Comparison of ENCODE assay signal across 1 cellular context in the genomic region with DNA sequence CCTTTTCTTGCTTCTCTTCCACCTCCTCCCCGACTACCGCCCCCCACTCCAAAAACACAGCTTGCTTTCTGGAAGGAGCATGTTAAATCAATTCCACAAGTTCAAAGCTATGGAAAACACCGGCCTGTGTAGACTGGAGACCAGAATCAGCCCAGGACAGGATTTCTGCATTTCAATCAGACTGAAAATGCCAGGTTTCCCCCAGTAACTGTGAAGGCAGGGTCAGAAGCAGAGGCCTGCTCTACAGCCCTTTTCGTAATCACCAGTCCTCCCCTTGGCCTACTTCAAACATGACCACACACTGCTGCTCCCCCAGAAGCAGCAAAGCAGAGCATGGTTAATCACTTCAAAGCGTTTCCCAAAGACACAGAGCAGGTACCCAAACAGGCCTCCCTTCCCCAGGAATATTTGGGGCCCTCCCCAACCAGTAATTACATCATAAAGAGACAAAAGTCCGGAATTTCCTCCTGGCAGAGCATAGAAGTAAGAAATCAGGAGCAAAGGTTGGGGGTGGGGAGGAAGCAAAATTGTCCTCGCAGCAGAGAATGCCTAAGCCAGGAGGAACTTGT.
A peak's percentile ranks its signal among the peaks of the same experiment; 100 is the strongest.
TF ChIP-seq lines count a peak whose summit lies in the region.

No MANE protein-coding gene starts in this region.

TF ChIP-seq in HepG2, 621 proteins besides CTCF, POLR2A, EP300 and RAD21 (continued from another document and continues in another):
- TF ChIP-seq, protein P1, sequence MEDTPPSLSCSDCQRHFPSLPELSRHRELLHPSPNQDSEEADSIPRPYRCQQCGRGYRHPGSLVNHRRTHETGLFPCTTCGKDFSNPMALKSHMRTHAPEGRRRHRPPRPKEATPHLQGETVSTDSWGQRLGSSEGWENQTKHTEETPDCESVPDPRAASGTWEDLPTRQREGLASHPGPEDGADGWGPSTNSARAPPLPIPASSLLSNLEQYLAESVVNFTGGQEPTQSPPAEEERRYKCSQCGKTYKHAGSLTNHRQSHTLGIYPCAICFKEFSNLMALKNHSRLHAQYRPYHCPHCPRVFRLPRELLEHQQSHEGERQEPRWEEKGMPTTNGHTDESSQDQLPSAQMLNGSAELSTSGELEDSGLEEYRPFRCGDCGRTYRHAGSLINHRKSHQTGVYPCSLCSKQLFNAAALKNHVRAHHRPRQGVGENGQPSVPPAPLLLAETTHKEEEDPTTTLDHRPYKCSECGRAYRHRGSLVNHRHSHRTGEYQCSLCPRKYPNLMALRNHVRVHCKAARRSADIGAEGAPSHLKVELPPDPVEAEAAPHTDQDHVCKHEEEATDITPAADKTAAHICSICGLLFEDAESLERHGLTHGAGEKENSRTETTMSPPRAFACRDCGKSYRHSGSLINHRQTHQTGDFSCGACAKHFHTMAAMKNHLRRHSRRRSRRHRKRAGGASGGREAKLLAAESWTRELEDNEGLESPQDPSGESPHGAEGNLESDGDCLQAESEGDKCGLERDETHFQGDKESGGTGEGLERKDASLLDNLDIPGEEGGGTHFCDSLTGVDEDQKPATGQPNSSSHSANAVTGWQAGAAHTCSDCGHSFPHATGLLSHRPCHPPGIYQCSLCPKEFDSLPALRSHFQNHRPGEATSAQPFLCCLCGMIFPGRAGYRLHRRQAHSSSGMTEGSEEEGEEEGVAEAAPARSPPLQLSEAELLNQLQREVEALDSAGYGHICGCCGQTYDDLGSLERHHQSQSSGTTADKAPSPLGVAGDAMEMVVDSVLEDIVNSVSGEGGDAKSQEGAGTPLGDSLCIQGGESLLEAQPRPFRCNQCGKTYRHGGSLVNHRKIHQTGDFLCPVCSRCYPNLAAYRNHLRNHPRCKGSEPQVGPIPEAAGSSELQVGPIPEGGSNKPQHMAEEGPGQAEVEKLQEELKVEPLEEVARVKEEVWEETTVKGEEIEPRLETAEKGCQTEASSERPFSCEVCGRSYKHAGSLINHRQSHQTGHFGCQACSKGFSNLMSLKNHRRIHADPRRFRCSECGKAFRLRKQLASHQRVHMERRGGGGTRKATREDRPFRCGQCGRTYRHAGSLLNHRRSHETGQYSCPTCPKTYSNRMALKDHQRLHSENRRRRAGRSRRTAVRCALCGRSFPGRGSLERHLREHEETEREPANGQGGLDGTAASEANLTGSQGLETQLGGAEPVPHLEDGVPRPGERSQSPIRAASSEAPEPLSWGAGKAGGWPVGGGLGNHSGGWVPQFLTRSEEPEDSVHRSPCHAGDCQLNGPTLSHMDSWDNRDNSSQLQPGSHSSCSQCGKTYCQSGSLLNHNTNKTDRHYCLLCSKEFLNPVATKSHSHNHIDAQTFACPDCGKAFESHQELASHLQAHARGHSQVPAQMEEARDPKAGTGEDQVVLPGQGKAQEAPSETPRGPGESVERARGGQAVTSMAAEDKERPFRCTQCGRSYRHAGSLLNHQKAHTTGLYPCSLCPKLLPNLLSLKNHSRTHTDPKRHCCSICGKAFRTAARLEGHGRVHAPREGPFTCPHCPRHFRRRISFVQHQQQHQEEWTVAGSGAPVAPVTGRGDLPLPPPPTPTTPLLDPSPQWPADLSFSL (CRISPR knock-in tag; IDR thresholded peaks at IDR 0.05) = 0 out of 2 replicates have a peak, but pooled peaks have one; percentile 71
- TF ChIP-seq MAFF (IDR thresholded peaks at IDR 0.05; ENCODE audit: low read depth, low read length) = peak; percentile 7; the same call in 1 of the 2 replicates
- peak; percentile 57; the same call in 1 of the 2 replicates for TF ChIP-seq HMG20A (CRISPR knock-in tag; IDR thresholded peaks at IDR 0.05; ENCODE audit: borderline replicate concordance)
- no peak for TF ChIP-seq SRSF1 (optimal IDR thresholded peaks at IDR 0.05; ENCODE audit: low read depth, low read length)
- TF ChIP-seq SIN3B (IDR thresholded peaks at IDR 0.05; ENCODE audit: low read length) = no peak
- TF ChIP-seq GTF3A (CRISPR knock-in tag; conservative IDR thresholded peaks at IDR 0.05) = no peak; the same call in 1 of the 2 replicates
- no peak for TF ChIP-seq U2AF1 (optimal IDR thresholded peaks at IDR 0.05; ENCODE audit: low read depth, low read length)
- TF ChIP-seq ZNF510 (CRISPR knock-in tag; IDR thresholded peaks at IDR 0.05; ENCODE audit: low read depth) = peak; percentile 47; the same call in 1 of the 2 replicates
- no peak for TF ChIP-seq TCF7L2 (IDR thresholded peaks at IDR 0.05; ENCODE audit: low read depth, low read length)
- peak; percentile 78 for TF ChIP-seq TBL1XR1 (IDR thresholded peaks at IDR 0.05; ENCODE audit: borderline replicate concordance, low read length, partially characterized antibody)
- TF ChIP-seq, protein P2, sequence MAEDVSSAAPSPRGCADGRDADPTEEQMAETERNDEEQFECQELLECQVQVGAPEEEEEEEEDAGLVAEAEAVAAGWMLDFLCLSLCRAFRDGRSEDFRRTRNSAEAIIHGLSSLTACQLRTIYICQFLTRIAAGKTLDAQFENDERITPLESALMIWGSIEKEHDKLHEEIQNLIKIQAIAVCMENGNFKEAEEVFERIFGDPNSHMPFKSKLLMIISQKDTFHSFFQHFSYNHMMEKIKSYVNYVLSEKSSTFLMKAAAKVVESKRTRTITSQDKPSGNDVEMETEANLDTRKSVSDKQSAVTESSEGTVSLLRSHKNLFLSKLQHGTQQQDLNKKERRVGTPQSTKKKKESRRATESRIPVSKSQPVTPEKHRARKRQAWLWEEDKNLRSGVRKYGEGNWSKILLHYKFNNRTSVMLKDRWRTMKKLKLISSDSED (CRISPR knock-in tag; IDR thresholded peaks at IDR 0.05) = no peak
- no peak for TF ChIP-seq ZNF382 (CRISPR knock-in tag; IDR thresholded peaks at IDR 0.05; ENCODE audit: borderline replicate concordance)
- no peak for TF ChIP-seq DR1 (CRISPR knock-in tag; IDR thresholded peaks at IDR 0.05)
- peak; percentile 86 for TF ChIP-seq ZNF264 (CRISPR knock-in tag; IDR thresholded peaks at IDR 0.05)
- no peak for TF ChIP-seq ZNF180 (CRISPR knock-in tag; IDR thresholded peaks at IDR 0.05; ENCODE audit: borderline replicate concordance, low read depth)
- TF ChIP-seq ZNF543 (CRISPR knock-in tag; IDR thresholded peaks at IDR 0.05) = 0 out of 2 replicates have a peak, but pooled peaks have one; percentile 68
- TF ChIP-seq AKAP8 (CRISPR knock-in tag; IDR thresholded peaks at IDR 0.05) = peak; percentile 43
- TF ChIP-seq ZNF234 (CRISPR knock-in tag; conservative IDR thresholded peaks at IDR 0.05) = no peak
- TF ChIP-seq YY1 (IDR thresholded peaks at IDR 0.05; ENCODE audit: insufficient read depth, insufficient replicate concordance, low read depth, low read length) = no peak
- no peak for TF ChIP-seq GLI4 (CRISPR knock-in tag; IDR thresholded peaks at IDR 0.05; ENCODE audit: borderline replicate concordance)
- TF ChIP-seq REXO4 (CRISPR knock-in tag; IDR thresholded peaks at IDR 0.05; ENCODE audit: borderline replicate concordance) = no peak
- peak; percentile 64 for TF ChIP-seq ZMYM4 (CRISPR knock-in tag; IDR thresholded peaks at IDR 0.05)
- TF ChIP-seq ZNF251 (CRISPR knock-in tag; IDR thresholded peaks at IDR 0.05) = no peak
- TF ChIP-seq NBN (conservative IDR thresholded peaks at IDR 0.05) = no peak
- TF ChIP-seq CEBPB (IDR thresholded peaks at IDR 0.05; ENCODE audit: borderline replicate concordance, low read depth, low read length) = peak; percentile 58
- peak; percentile 84; the same call in 1 of the 2 replicates for TF ChIP-seq REL (CRISPR knock-in tag; conservative IDR thresholded peaks at IDR 0.05)
- TF ChIP-seq ZNF17 (CRISPR knock-in tag; IDR thresholded peaks at IDR 0.05) = no peak
- TF ChIP-seq, protein P3, sequence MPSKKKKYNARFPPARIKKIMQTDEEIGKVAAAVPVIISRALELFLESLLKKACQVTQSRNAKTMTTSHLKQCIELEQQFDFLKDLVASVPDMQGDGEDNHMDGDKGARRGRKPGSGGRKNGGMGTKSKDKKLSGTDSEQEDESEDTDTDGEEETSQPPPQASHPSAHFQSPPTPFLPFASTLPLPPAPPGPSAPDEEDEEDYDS (CRISPR knock-in tag; IDR thresholded peaks at IDR 0.05) = peak; percentile 46; the same call in 1 of the 2 replicates
- peak; percentile 87; the same call in 1 of the 2 replicates for TF ChIP-seq HIVEP1 (CRISPR knock-in tag; IDR thresholded peaks at IDR 0.05)
- TF ChIP-seq TCF7 (IDR thresholded peaks at IDR 0.05; ENCODE audit: low read depth) = peak; percentile 94
- no peak for TF ChIP-seq ONECUT2 (CRISPR knock-in tag; IDR thresholded peaks at IDR 0.05)
- peak; percentile 93 for TF ChIP-seq BCL6 (CRISPR knock-in tag; IDR thresholded peaks at IDR 0.05)
- TF ChIP-seq HNRNPK (IDR thresholded peaks at IDR 0.05; ENCODE audit: low read depth, low read length, poor library complexity, severe bottlenecking) = no peak
- no peak for TF ChIP-seq SMAD1 (CRISPR knock-in tag; IDR thresholded peaks at IDR 0.05; ENCODE audit: borderline replicate concordance, low read depth)
- TF ChIP-seq, protein P4, sequence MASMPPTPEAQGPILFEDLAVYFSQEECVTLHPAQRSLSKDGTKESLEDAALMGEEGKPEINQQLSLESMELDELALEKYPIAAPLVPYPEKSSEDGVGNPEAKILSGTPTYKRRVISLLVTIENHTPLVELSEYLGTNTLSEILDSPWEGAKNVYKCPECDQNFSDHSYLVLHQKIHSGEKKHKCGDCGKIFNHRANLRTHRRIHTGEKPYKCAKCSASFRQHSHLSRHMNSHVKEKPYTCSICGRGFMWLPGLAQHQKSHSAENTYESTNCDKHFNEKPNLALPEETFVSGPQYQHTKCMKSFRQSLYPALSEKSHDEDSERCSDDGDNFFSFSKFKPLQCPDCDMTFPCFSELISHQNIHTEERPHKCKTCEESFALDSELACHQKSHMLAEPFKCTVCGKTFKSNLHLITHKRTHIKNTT (CRISPR knock-in tag; IDR thresholded peaks at IDR 0.05) = no peak
- TF ChIP-seq ZNF224 (CRISPR knock-in tag; IDR thresholded peaks at IDR 0.05) = no peak
- TF ChIP-seq HDAC1 (CRISPR knock-in tag; IDR thresholded peaks at IDR 0.05) = peak; percentile 90
- TF ChIP-seq ZNF737 (CRISPR knock-in tag; IDR thresholded peaks at IDR 0.05; ENCODE audit: borderline replicate concordance) = no peak
- TF ChIP-seq ZNF20 (CRISPR knock-in tag; IDR thresholded peaks at IDR 0.05) = no peak
- TF ChIP-seq MTA3 (CRISPR knock-in tag; IDR thresholded peaks at IDR 0.05) = no peak
- TF ChIP-seq ZNF10 (CRISPR knock-in tag; IDR thresholded peaks at IDR 0.05; ENCODE audit: borderline replicate concordance, low read depth) = no peak
- no peak for TF ChIP-seq SP2 (CRISPR knock-in tag; IDR thresholded peaks at IDR 0.05)
- TF ChIP-seq, protein P5, sequence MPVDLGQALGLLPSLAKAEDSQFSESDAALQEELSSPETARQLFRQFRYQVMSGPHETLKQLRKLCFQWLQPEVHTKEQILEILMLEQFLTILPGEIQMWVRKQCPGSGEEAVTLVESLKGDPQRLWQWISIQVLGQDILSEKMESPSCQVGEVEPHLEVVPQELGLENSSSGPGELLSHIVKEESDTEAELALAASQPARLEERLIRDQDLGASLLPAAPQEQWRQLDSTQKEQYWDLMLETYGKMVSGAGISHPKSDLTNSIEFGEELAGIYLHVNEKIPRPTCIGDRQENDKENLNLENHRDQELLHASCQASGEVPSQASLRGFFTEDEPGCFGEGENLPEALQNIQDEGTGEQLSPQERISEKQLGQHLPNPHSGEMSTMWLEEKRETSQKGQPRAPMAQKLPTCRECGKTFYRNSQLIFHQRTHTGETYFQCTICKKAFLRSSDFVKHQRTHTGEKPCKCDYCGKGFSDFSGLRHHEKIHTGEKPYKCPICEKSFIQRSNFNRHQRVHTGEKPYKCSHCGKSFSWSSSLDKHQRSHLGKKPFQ (CRISPR knock-in tag; IDR thresholded peaks at IDR 0.05; ENCODE audit: insufficient replicate concordance) = no peak
- TF ChIP-seq ZNF839 (CRISPR knock-in tag; IDR thresholded peaks at IDR 0.05; ENCODE audit: borderline replicate concordance) = no peak
- TF ChIP-seq, protein P6, sequence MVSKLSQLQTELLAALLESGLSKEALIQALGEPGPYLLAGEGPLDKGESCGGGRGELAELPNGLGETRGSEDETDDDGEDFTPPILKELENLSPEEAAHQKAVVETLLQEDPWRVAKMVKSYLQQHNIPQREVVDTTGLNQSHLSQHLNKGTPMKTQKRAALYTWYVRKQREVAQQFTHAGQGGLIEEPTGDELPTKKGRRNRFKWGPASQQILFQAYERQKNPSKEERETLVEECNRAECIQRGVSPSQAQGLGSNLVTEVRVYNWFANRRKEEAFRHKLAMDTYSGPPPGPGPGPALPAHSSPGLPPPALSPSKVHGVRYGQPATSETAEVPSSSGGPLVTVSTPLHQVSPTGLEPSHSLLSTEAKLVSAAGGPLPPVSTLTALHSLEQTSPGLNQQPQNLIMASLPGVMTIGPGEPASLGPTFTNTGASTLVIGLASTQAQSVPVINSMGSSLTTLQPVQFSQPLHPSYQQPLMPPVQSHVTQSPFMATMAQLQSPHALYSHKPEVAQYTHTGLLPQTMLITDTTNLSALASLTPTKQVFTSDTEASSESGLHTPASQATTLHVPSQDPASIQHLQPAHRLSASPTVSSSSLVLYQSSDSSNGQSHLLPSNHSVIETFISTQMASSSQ (IDR thresholded peaks at IDR 0.05; ENCODE audit: low read depth) = peak; percentile 60; the same call in 1 of the 2 replicates
- TF ChIP-seq, protein P6 (CRISPR knock-in tag; IDR thresholded peaks at IDR 0.05; ENCODE audit: borderline replicate concordance) = peak; percentile 82; the same call in 1 of the 2 replicates
- TF ChIP-seq, protein P7, sequence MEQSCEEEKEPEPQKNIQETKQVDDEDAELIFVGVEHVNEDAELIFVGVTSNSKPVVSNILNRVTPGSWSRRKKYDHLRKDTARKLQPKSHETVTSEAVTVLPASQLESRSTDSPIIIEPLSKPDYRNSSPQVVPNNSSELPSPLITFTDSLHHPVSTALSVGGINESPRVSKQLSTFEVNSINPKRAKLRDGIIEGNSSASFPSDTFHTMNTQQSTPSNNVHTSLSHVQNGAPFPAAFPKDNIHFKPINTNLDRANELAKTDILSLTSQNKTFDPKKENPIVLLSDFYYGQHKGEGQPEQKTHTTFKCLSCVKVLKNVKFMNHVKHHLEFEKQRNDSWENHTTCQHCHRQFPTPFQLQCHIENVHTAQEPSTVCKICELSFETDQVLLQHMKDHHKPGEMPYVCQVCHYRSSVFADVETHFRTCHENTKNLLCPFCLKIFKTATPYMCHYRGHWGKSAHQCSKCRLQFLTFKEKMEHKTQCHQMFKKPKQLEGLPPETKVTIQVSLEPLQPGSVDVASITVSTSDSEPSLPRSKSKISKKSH (CRISPR knock-in tag; IDR thresholded peaks at IDR 0.05; ENCODE audit: borderline replicate concordance) = no peak
- no peak; the same call in 2 of the 3 replicates for TF ChIP-seq MXI1 (IDR thresholded peaks at IDR 0.05; ENCODE audit: borderline replicate concordance, low read depth, low read length)
